Comparison of ENCODE assay signal across 7 cellular contexts in genomic region chr1:39781349-39781715, GRCh38. TPM values are rescaled to one million over a fixed set of nuclear protein-coding genes. Genes with fewer than 3 reads are reported as not detected.
"Had no signal": no experiment of that assay in that cellular context is flagged by ENCODE, and none has a peak within 500 bp of the region (broad histone marks: within the 10 kb centered on the region; RNA-seq: fewer than 3 reads in every experiment).

No MANE protein-coding gene starts in this region.

- H3K4me3 ChIP-seq: GM12878 had no signal

- ATAC-seq: GM12878 had no signal

- FAIRE-seq: G401.6, GM12878, GM12892, GM18507 had no signal

- DNase-seq: GDM1, GF-D8 had no signal

RNA-seq across cellular contexts. Expression of gene OXCT2, which starts 10.2 kb away (rescaled TPM):
- total RNA-seq: G401 had no signal
